Comparison of ENCODE assay signal across 15 cellular contexts in genomic region chr9:123406691-123407536, GRCh38. TPM values are rescaled to one million over a fixed set of nuclear protein-coding genes. Genes with fewer than 3 reads are reported as not detected.
DNase-seq lines count a peak whose midpoint lies in the region; ATAC-seq and TF ChIP-seq lines count a peak whose summit lies in the region.
"Had no signal": no experiment of that assay in that cellular context is flagged by ENCODE, and none has a peak within 500 bp of the region (broad histone marks: within the 10 kb centered on the region; RNA-seq: fewer than 3 reads in every experiment).

No MANE protein-coding gene starts in this region.

- H2AFZ ChIP-seq in fibroblast of lung (ENCODE audit: low read length) = no peak overlapping the region

- no peak overlapping the region for H3K27ac ChIP-seq in fibroblast of lung (ENCODE audit: insufficient read depth, low read length)
- H3K27ac ChIP-seq: body of pancreas had no signal

- no peak overlapping the region for H3K4me3 ChIP-seq in fibroblast of lung (replicated peaks in 1 of 4; ENCODE audit: control extremely low read depth in 1 of 4, insufficient read depth in 1 of 4, low read depth in 3 of 4, low read length in 4 of 4)
- H3K4me3 ChIP-seq: body of pancreas, MG63 had no signal

- no peaks in the 10 kb centered on the region for H3K27me3 ChIP-seq in fibroblast of lung (ENCODE audit: control insufficient read depth, insufficient read depth, low read length)
- H3K27me3 ChIP-seq: body of pancreas, MG63 had no signal

- H3K9ac ChIP-seq in fibroblast of lung (ENCODE audit: insufficient read depth, low read length) = no peak overlapping the region

- no peak for TF ChIP-seq CTCF in fibroblast of lung (conservative IDR thresholded peaks at IDR 0.05 in 1 of 2, IDR thresholded peaks at IDR 0.05 in 1 of 2; ENCODE audit: low read depth in 1 of 2, low read length in 2 of 2)

- H3K36me3 ChIP-seq in fibroblast of lung (ENCODE audit: control insufficient read depth, insufficient read depth, low read length) = no peaks in the 10 kb centered on the region
- H3K36me3 ChIP-seq: MG63 had no signal

- no peaks in the 10 kb centered on the region for H3K4me1 ChIP-seq in fibroblast of lung (ENCODE audit: control insufficient read depth, extremely low read depth, insufficient read depth, low read length)
- H3K4me1 ChIP-seq: body of pancreas had no signal

- H4K20me1 ChIP-seq in fibroblast of lung (ENCODE audit: control insufficient read depth, extremely low read depth, insufficient read depth, low read length) = no peaks in the 10 kb centered on the region

- DNase-seq in NCI-H524 (lab: John Stamatoyannopoulos, UW) (peak; percentile 44), NCI-H524 treated with DMSO at 0.1 percent for 48 hours (lab: John Stamatoyannopoulos, UW) (no peak), NCI-H748 treated with DMSO at 0.1 percent for 48 hours (lab: John Stamatoyannopoulos, UW) (peak; percentile 4), fibroblast of lung (ENCODE audit: low read depth in 2 of 2) (peak; percentile 35 to 63), retina (peak; percentile 83), NOMO-1 treated with dmso at 0.1 percent for 144 hours (lab: John Stamatoyannopoulos, UW; ENCODE audit: unreplicated experiment) (no peak)
- DNase-seq: activated CD4-positive, alpha-beta T cell treated with anti-CD3 and anti-CD28 coated beads, Interleukin-2, amount 50 U/mL, for 4 hours; body of pancreas; DND-41; MG63; stimulated activated CD4-positive, alpha-beta T cell treated with anti-CD3 and anti-CD28 coated beads, Interleukin-1b, Interleukin-23, amount 100 ng/mL, for 48 hours; T-helper 1 cell had no signal

- no peaks in the 10 kb centered on the region for H3K9me3 ChIP-seq in fibroblast of lung (ENCODE audit: control insufficient read depth, insufficient read depth, low read depth, low read length)
- H3K9me3 ChIP-seq: body of pancreas, MG63 had no signal

- ATAC-seq in HG03135 (IDR thresholded peaks at IDR 0.05; ENCODE audit: unreplicated experiment) = no peak
- no peak for ATAC-seq in GM18861 (IDR thresholded peaks at IDR 0.05; ENCODE audit: unreplicated experiment)
- ATAC-seq: body of pancreas had no signal

- H3K79me2 ChIP-seq in fibroblast of lung (ENCODE audit: control insufficient read depth, insufficient read depth, low read length) = no peaks in the 10 kb centered on the region

- H3K4me2 ChIP-seq in fibroblast of lung (ENCODE audit: extremely low read depth, insufficient read depth, low read length) = no peak overlapping the region

RNA-seq across cellular contexts. Expression of gene CRB2, which starts 50.9 kb away (rescaled TPM):
- total RNA-seq in fibroblast of lung = under 0.01 TPM in 1 of 2 replicates, not detected in the other
- polyA plus RNA-seq in fibroblast of lung = not detected in 2 replicates
- not detected in 2 replicates for polyA plus RNA-seq in fibroblast of lung (2012)
- polyA minus RNA-seq in fibroblast of lung (ENCODE audit: low replicate concordance) = 0.56 TPM in 1 of 2 replicates, not detected in the other
- total RNA-seq: activated T-helper 2 cell treated with anti-CD3 and anti-CD28 coated beads, Interferon-gamma antibody, Interleukin-2, Interleukin-4, amounts not matched to agents 10 μg/mL and 5 μg/mL and 100 μg/mL, durations not matched to agents 14 hours and 24 hours and 36 hours had no signal

Comparison
In these comparisons a context has a peak if more than half of its experiments do, and no peak if none do; other contexts are left out.
1. DNase-seq: peak in NCI-H524 (2 of 2), NCI-H748 treated with DMSO at 0.1 percent for 48 hours (single experiment), fibroblast of lung (2 of 2) and retina (single experiment); none in NCI-H524 treated with DMSO at 0.1 percent for 48 hours (single experiment) and NOMO-1 treated with dmso at 0.1 percent for 144 hours (single experiment).